ENCODE assay signal across 8 cellular contexts in genomic region chr11:11977206-11977938, GRCh38. TPM values are rescaled to one million over a fixed set of nuclear protein-coding genes. Genes with fewer than 3 reads are reported as not detected.
A peak's percentile ranks its signal among the peaks of the same experiment; 100 is the strongest.
DNase-seq lines count a peak whose midpoint lies in the region; FAIRE-seq and TF ChIP-seq lines count a peak whose summit lies in the region.

No MANE protein-coding gene starts in this region.

- peaks cover 90% of the 10 kb centered on the region for H3K4me1 ChIP-seq in suprapubic skin

- peak; percentile 94 for DNase-seq in HS-5 (ENCODE audit: low read depth)
- DNase-seq in MCF 10A (ENCODE audit: unreplicated experiment) = peak; percentile 86
- peak; percentile 96 for DNase-seq in islet precursor cell
- DNase-seq in suprapubic skin (ENCODE audit: low spot score in 2 of 2) = no peak
- no peak for DNase-seq in T-helper 2 cell treated with Interferon-gamma antibody and Interleukin-4, amounts not matched to agents 5 μg/mL and 100 μg/mL, for 36 hours (ENCODE audit: low spot score)
- DNase-seq in NCI-H2029 (lab: John Stamatoyannopoulos, UW) = no peak
- DNase-seq in frontal cortex (ENCODE audit: low spot score in 2 of 2) = no peak
- DNase-seq in cerebellar nuclear complex (lab: John Stamatoyannopoulos, UW) = no peak

- H3K36me3 Mint-ChIP-seq in MCF 10A (ENCODE audit: insufficient read depth, unreplicated experiment) = peaks cover 9% of the 10 kb centered on the region
- H3K36me3 Mint-ChIP-seq in T-helper 2 cell treated with Interferon-gamma antibody and Interleukin-4, amounts not matched to agents 5 μg/mL and 100 μg/mL, for 36 hours (ENCODE audit: low read depth) = no peaks in the 10 kb centered on the region

- H3K9me3 ChIP-seq in suprapubic skin = no peaks in the 10 kb centered on the region

- no peak for TF ChIP-seq CTCF in MCF 10A (IDR thresholded peaks at IDR 0.05; ENCODE audit: unreplicated experiment)
- no peak for TF ChIP-seq CTCF in suprapubic skin (IDR thresholded peaks at IDR 0.05)

- CTCF ChIA-PET in MCF 10A (lab: Yijun Ruan, JAX) = interaction anchor here (0.7 to 3.4 kb wide), 8 partner anchors 9 to 852 kb away, joined by 3 to 18 read pairs (median 5); no protein-coding TSS in a partner anchor

- 29% methylated on average over 6 of the region's 10 CpGs for WGBS in suprapubic skin

- peak overlapping the region; percentile 86 for H3K27ac Mint-ChIP-seq in MCF 10A (ENCODE audit: low read depth, unreplicated experiment)
- no peak overlapping the region for H3K27ac Mint-ChIP-seq in T-helper 2 cell treated with Interferon-gamma antibody and Interleukin-4, amounts not matched to agents 5 μg/mL and 100 μg/mL, for 36 hours

- no peak for FAIRE-seq in frontal cortex (lab: Jason Lieb, UNC)

- H3K36me3 ChIP-seq in suprapubic skin = no peaks in the 10 kb centered on the region

- no peak for TF ChIP-seq EP300 in suprapubic skin (IDR thresholded peaks at IDR 0.05)

- H3K9me3 Mint-ChIP-seq in MCF 10A (ENCODE audit: unreplicated experiment) = no peaks in the 10 kb centered on the region
- H3K9me3 Mint-ChIP-seq in T-helper 2 cell treated with Interferon-gamma antibody and Interleukin-4, amounts not matched to agents 5 μg/mL and 100 μg/mL, for 36 hours = no peaks in the 10 kb centered on the region

- H3K4me3 Mint-ChIP-seq in MCF 10A (ENCODE audit: unreplicated experiment) = peak overlapping the region; percentile 53
- H3K4me3 Mint-ChIP-seq in T-helper 2 cell treated with Interferon-gamma antibody and Interleukin-4, amounts not matched to agents 5 μg/mL and 100 μg/mL, for 36 hours = no peak overlapping the region

- H3K27me3 Mint-ChIP-seq in MCF 10A (ENCODE audit: insufficient read depth, unreplicated experiment) = no peaks in the 10 kb centered on the region
- H3K27me3 Mint-ChIP-seq in T-helper 2 cell treated with Interferon-gamma antibody and Interleukin-4, amounts not matched to agents 5 μg/mL and 100 μg/mL, for 36 hours (ENCODE audit: low read depth) = peaks cover 7% of the 10 kb centered on the region

- no TSS peak for BruUV-seq in MCF 10A (replicated peaks; lab: Mats Ljungman, UMichigan)

- H3K27ac ChIP-seq in suprapubic skin = peak overlapping the region; percentile 25

- no peaks in the 10 kb centered on the region for H3K27me3 ChIP-seq in suprapubic skin

- intact Hi-C loops in MCF 10A (cut with micrococcal nuclease) = no loop called here

- H3K4me1 Mint-ChIP-seq in MCF 10A (ENCODE audit: insufficient read depth, unreplicated experiment) = peaks cover 39% of the 10 kb centered on the region
- H3K4me1 Mint-ChIP-seq in T-helper 2 cell treated with Interferon-gamma antibody and Interleukin-4, amounts not matched to agents 5 μg/mL and 100 μg/mL, for 36 hours (ENCODE audit: low read depth) = peaks cover 4% of the 10 kb centered on the region

- no peak overlapping the region for H3K4me3 ChIP-seq in suprapubic skin

- POLR2A ChIA-PET in MCF 10A (lab: Yijun Ruan, JAX) = interaction anchor here (0.7 to 3.8 kb wide), 15 partner anchors 9 to 174 kb away, joined by 3 to 20 read pairs (median 4); partner anchors contain the start of gene USP47

- TF ChIP-seq POLR2A in suprapubic skin (IDR thresholded peaks at IDR 0.05) = no peak

RNA-seq across cellular contexts. Expression of gene DKK3, which starts 31.1 kb away (rescaled TPM):
- total RNA-seq in MCF 10A (2022) (0.25 and 0.33 TPM in 2 replicates), suprapubic skin (100 to 1,000 TPM; 105 to 152 (median 137) TPM), frontal cortex (225 TPM)

Comparison
In these comparisons a context has a peak if more than half of its experiments do, and no peak if none do; other contexts are left out.
1. DNase-seq: peak in HS-5 (single experiment), MCF 10A (single experiment) and islet precursor cell (single experiment); none in suprapubic skin (0 of 2), T-helper 2 cell treated with Interferon-gamma antibody and Interleukin-4, amounts not matched to agents 5 μg/mL and 100 μg/mL, for 36 hours (single experiment), NCI-H2029 (single experiment), frontal cortex (0 of 2) and cerebellar nuclear complex (0 of 2).
2. RNA of gene DKK3, which starts 31.1 kb away (total RNA-seq): 225 TPM in frontal cortex (single experiment) and 105 to 152 TPM in suprapubic skin; 0.25 to 0.33 TPM in MCF 10A; every median in the first group is over 10 times any median in the second.